ENCODE assay signal across 21 cellular contexts in the genomic region with DNA sequence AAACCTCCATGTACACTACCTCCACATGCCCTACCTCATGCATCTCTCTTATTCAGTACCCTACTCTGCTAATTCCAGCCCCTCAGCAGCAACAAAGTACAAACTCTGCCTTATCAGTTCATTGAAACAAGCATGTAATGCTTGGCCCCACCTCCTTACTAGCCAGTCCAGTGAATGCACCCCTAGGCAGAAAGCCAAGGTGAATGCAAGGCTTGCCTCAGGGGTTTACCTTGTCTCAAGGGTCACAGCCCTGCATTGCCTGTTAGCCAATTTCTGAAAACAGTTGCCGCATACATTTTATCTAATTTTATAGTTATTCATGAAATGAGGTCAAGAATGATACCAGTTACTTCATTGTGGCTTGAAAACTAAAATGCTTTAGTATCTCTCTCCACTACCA.
A peak's percentile ranks its signal among the peaks of the same experiment; 100 is the strongest.
DNase-seq lines count a peak whose midpoint lies in the region; ATAC-seq, FAIRE-seq and TF ChIP-seq lines count a peak whose summit lies in the region.
"Had no signal": no experiment of that assay in that cellular context is flagged by ENCODE, and none has a peak within 500 bp of the region (broad histone marks: within the 10 kb centered on the region; RNA-seq: fewer than 3 reads in every experiment).

No MANE protein-coding gene starts in this region.

- no peaks in the 10 kb centered on the region for H3K9me3 ChIP-seq in H9 (ENCODE audit: control insufficient read depth, low read depth, low read length)
- H3K9me3 ChIP-seq in H1 (ENCODE audit: insufficient read depth in 2 of 2, low read depth in 1 of 2, low read length in 1 of 2): no peaks in the 10 kb centered on the region; a peak in 1 of 4 replicates
- H3K9me3 ChIP-seq in muscle layer of duodenum (ENCODE audit: control insufficient read depth in 1 of 2, low read length in 2 of 2): peaks cover 0 to 5% of the 10 kb centered on the region in 2 donors
- H3K9me3 ChIP-seq: A549 had no signal

- H2BK15ac ChIP-seq in H9 (ENCODE audit: low read depth, low read length) (no peak overlapping the region), H1 (ENCODE audit: low read length) (no peak overlapping the region)

- WGBS in H9 (ENCODE audit: extremely low coverage, insufficient read length, low lambda C conversion rate): no CpG with 5 or more reads among the region's 1 CpG
- WGBS in H1 (ENCODE audit: extremely low coverage in 1 of 2, insufficient coverage in 1 of 2, insufficient read length in 1 of 2, insufficient replicate concordance in 2 of 2, low coverage in 1 of 2, low lambda C conversion rate in 2 of 2, missing lambda C conversion rate in 1 of 2), 2 experiments: 96% methylated on average over 1 of the region's 1 CpG; no CpG with 5 or more reads in 1 of the 2 experiments

- H2BK5ac ChIP-seq in H9 (ENCODE audit: insufficient read length, low read length) (no peak overlapping the region), H1 (ENCODE audit: low read depth, low read length) (peak overlapping the region; percentile 50; the same call in 1 of the 2 replicates)

- no peak overlapping the region for H4K8ac ChIP-seq in H9 (replicated peaks; ENCODE audit: insufficient read length, low read depth, low read length)
- H4K8ac ChIP-seq in H1 (ENCODE audit: extremely low read depth, insufficient read depth, low read length): no peak overlapping the region

- no peak for TF ChIP-seq CTCF in H9 (conservative IDR thresholded peaks at IDR 0.05)
- TF ChIP-seq CTCF in H1 (IDR thresholded peaks at IDR 0.05; ENCODE audit: control extremely low read depth in 1 of 3, insufficient read depth in 1 of 3, low read depth in 1 of 3, low read length in 3 of 3): no peak
- TF ChIP-seq CTCF in type B pancreatic cell (conservative IDR thresholded peaks at IDR 0.05): no peak

- H3K36me3 ChIP-seq in H1 (ENCODE audit: control insufficient read depth in 2 of 4, insufficient read depth in 4 of 4, low read length in 3 of 4) (no peaks in the 10 kb centered on the region), muscle layer of duodenum (ENCODE audit: control insufficient read depth in 1 of 2, insufficient read depth in 2 of 2, low read length in 2 of 2) (no peaks in the 10 kb centered on the region)
- H3K36me3 ChIP-seq: BLaER1 treated with 17β-estradiol and CSF1 and Interleukin-3, amounts not matched to agents 10 nM and 100 nM had no signal

- peaks cover 8 to 33% (median 20%) of the 10 kb centered on the region in 3 experiments for H3K36me3 Mint-ChIP-seq in H9 (ENCODE audit: insufficient read depth in 1 of 3, low read depth in 3 of 3)
- H3K36me3 Mint-ChIP-seq in type B pancreatic cell: no peaks in the 10 kb centered on the region

- H3K4me1 ChIP-seq in H9 (ENCODE audit: insufficient read depth, low read length): no peaks in the 10 kb centered on the region; the same call in 1 of the 2 replicates
- H3K4me1 ChIP-seq in H1 (replicated peaks in 1 of 4; ENCODE audit: control insufficient read depth in 3 of 4, insufficient read depth in 4 of 4, low read length in 3 of 4): peaks cover 0 to 8% (median 2%) of the 10 kb centered on the region in 4 experiments; a peak in 2 of 7 replicates
- H3K4me1 ChIP-seq in muscle layer of duodenum (ENCODE audit: control insufficient read depth in 1 of 2, insufficient read depth in 2 of 2, low read length in 2 of 2): no peaks in the 10 kb centered on the region
- H3K4me1 ChIP-seq: A549; BLaER1 treated with 17β-estradiol and CSF1 and Interleukin-3, amounts not matched to agents 10 nM and 100 nM had no signal

- no peaks in the 10 kb centered on the region for H3K23me2 ChIP-seq in H9 (ENCODE audit: insufficient read length, low read depth, low read length, poor library complexity, severe bottlenecking)
- H3K23me2 ChIP-seq in H1 (ENCODE audit: low read depth, low read length): no peaks in the 10 kb centered on the region

- no peaks in the 10 kb centered on the region for H4K20me1 ChIP-seq in H9 (ENCODE audit: control insufficient read depth, insufficient read depth, insufficient read length)
- no peaks in the 10 kb centered on the region for H4K20me1 ChIP-seq in H1 (replicated peaks in 1 of 2; ENCODE audit: control insufficient read depth in 1 of 2, insufficient read depth in 2 of 2, low read length in 2 of 2)
- H4K20me1 ChIP-seq: BLaER1 treated with 17β-estradiol and CSF1 and Interleukin-3, amounts not matched to agents 10 nM and 100 nM had no signal

- H3K79me1 ChIP-seq in H9 (ENCODE audit: insufficient read depth, low read depth, low read length, poor library complexity, severe bottlenecking) (no peaks in the 10 kb centered on the region), H1 (ENCODE audit: low read depth, low read length) (no peaks in the 10 kb centered on the region)

- TF ChIP-seq RAD21 in H1 (IDR thresholded peaks at IDR 0.05 in 1 of 2, conservative IDR thresholded peaks at IDR 0.05 in 1 of 2; ENCODE audit: low read depth in 2 of 2, low read length in 2 of 2): no peak

- H2BK12ac ChIP-seq in H9 (ENCODE audit: insufficient read length, low read depth, low read length) (no peak overlapping the region), H1 (ENCODE audit: low read depth, low read length) (peak overlapping the region; percentile 86; the same call in 1 of the 2 replicates)

- H3K4me3 ChIP-seq in H1 (ENCODE audit: extremely low read depth in 1 of 4, insufficient read depth in 2 of 4, low read depth in 3 of 4, low read length in 4 of 4) (no peak overlapping the region), muscle layer of duodenum (ENCODE audit: low read depth in 1 of 2, low read length in 2 of 2) (no peak overlapping the region)
- H3K4me3 ChIP-seq: A549; BLaER1 treated with 17β-estradiol and CSF1 and Interleukin-3, amounts not matched to agents 10 nM and 100 nM had no signal

- H3K79me2 ChIP-seq in H9 (ENCODE audit: insufficient read depth, low read length) (no peaks in the 10 kb centered on the region), H1 (ENCODE audit: control insufficient read depth in 1 of 2, insufficient read depth in 2 of 2, low read length in 2 of 2) (no peaks in the 10 kb centered on the region)

- H3K4me3 Mint-ChIP-seq in H9 (no peak overlapping the region), type B pancreatic cell (no peak overlapping the region)
- H3K4me3 Mint-ChIP-seq: CD4-positive, alpha-beta T cell had no signal

- peaks cover 34 to 49% of the 10 kb centered on the region in 2 experiments for H3K4me1 Mint-ChIP-seq in H9
- no peaks in the 10 kb centered on the region for H3K4me1 Mint-ChIP-seq in type B pancreatic cell (ENCODE audit: unreplicated experiment)

- H3T11ph ChIP-seq in H9 (ENCODE audit: low read length): no peak overlapping the region

- H4K5ac ChIP-seq in H9 (ENCODE audit: insufficient read length, low read depth, low read length): no peak overlapping the region
- peak overlapping the region; percentile 23 for H4K5ac ChIP-seq in H1 (ENCODE audit: insufficient read length, low read depth, low read length)

- H3K9me3 Mint-ChIP-seq in H9 (peaks cover 0 to 20% of the 10 kb centered on the region in 2 experiments), type B pancreatic cell (no peaks in the 10 kb centered on the region)
- H3K9me3 Mint-ChIP-seq: CD4-positive, alpha-beta T cell had no signal

- H3K27ac Mint-ChIP-seq in H9 (peak overlapping the region in 1 of 3 experiments; percentile 68; a peak in 2 of 7 replicates), type B pancreatic cell (peak overlapping the region; percentile 2)
- H3K27ac Mint-ChIP-seq: CD4-positive, alpha-beta T cell had no signal

- H3K27me3 Mint-ChIP-seq in H9 (ENCODE audit: low read depth) (no peaks in the 10 kb centered on the region), type B pancreatic cell (no peaks in the 10 kb centered on the region)
- H3K27me3 Mint-ChIP-seq: CD4-positive, alpha-beta T cell had no signal

- FAIRE-seq in H1 (lab: Jason Lieb, UNC): no peak
- FAIRE-seq: A549, HTR-8/SVneo had no signal

- no peak overlapping the region for H2BK120ac ChIP-seq in H9 (ENCODE audit: low read depth, low read length, poor library complexity, severe bottlenecking)
- peak overlapping the region; percentile 86 for H2BK120ac ChIP-seq in H1 (replicated peaks; ENCODE audit: low read depth, low read length)

- ATAC-seq in HG02798 (IDR thresholded peaks at IDR 0.05; ENCODE audit: poor library complexity, unreplicated experiment): no peak
- ATAC-seq: A549 had no signal

- H3K4ac ChIP-seq in H9 (ENCODE audit: low read depth, low read length): peak overlapping the region; percentile 59; the same call in 1 of the 2 replicates
- no peak overlapping the region for H3K4ac ChIP-seq in H1 (replicated peaks; ENCODE audit: insufficient read length, low read depth, low read length)

- H3K9ac ChIP-seq in H9 (ENCODE audit: extremely low read depth, insufficient read length, low read length): no peak overlapping the region
- H3K9ac ChIP-seq in H1 (replicated peaks in 1 of 4; ENCODE audit: extremely low read depth in 1 of 4, low read depth in 3 of 4, low read length in 3 of 4): no peak overlapping the region
- H3K9ac ChIP-seq: BLaER1 treated with 17β-estradiol and CSF1 and Interleukin-3, amounts not matched to agents 10 nM and 100 nM had no signal

- DNase-seq in H9 (no peak), H1 (ENCODE audit: low read depth in 1 of 2, low spot score in 2 of 2) (no peak), type B pancreatic cell (ENCODE audit: extremely low spot score, unreplicated experiment) (no peak), nucleus accumbens (lab: John Stamatoyannopoulos, UW) (no peak)
- no peak for DNase-seq in stimulated activated CD4-positive, alpha-beta T cell treated with anti-CD3 and anti-CD28 coated beads, Interleukin-2, amount 100 ng/mL, for 24 hours
- DNase-seq: AML-193; CD4-positive, alpha-beta T cell; DMS53; KBM-7; NCI-H1105 treated with DMSO at 0.1 percent for 48 hours; NCI-H1694; NCI-H2029 treated with DMSO at 0.1 percent for 48 hours; NCI-H446 treated with DMSO at 0.1 percent for 48 hours; NCI-H526; RPMI8226; SHP77 had no signal

- H2AK5ac ChIP-seq in H9 (ENCODE audit: insufficient read length, low read length): peak overlapping the region; percentile 56
- 0 out of 2 replicates have a peak overlapping the region, but pooled peaks have one; percentile 29 for H2AK5ac ChIP-seq in H1 (ENCODE audit: low read depth, low read length)

- no peak overlapping the region for H3K14ac ChIP-seq in H9 (ENCODE audit: insufficient read depth, low read length)
- H3K14ac ChIP-seq in H1 (ENCODE audit: insufficient read length): no peak overlapping the region

- H3K23ac ChIP-seq in H9 (ENCODE audit: insufficient read length, low read depth, low read length) (no peak overlapping the region), H1 (ENCODE audit: insufficient read length) (no peak overlapping the region)

- no peak overlapping the region for H2BK20ac ChIP-seq in H9 (ENCODE audit: low read depth, low read length, poor library complexity, severe bottlenecking)
- H2BK20ac ChIP-seq in H1 (ENCODE audit: low read length): peak overlapping the region; percentile 88; the same call in 1 of the 2 replicates

- TF ChIP-seq EP300 in H1 (IDR thresholded peaks at IDR 0.05; ENCODE audit: borderline replicate concordance in 1 of 2, low read depth in 2 of 2, low read length in 2 of 2): no peak

- H3K4me2 ChIP-seq in H9 (ENCODE audit: insufficient read depth, insufficient read length, low read length): no peak overlapping the region
- H3K4me2 ChIP-seq in H1 (ENCODE audit: insufficient read depth in 1 of 2, low read depth in 2 of 2, low read length in 2 of 2): no peak overlapping the region
- H3K4me2 ChIP-seq: A549; BLaER1 treated with 17β-estradiol and CSF1 and Interleukin-3, amounts not matched to agents 10 nM and 100 nM had no signal

- CTCF ChIA-PET in H1 (lab: Charles Lee; ENCODE audit: partially characterized antibody): no interaction called here

- H3K27ac ChIP-seq in H9 (ENCODE audit: insufficient read length, low read depth, low read length): no peak overlapping the region
- H3K27ac ChIP-seq in H1 (ENCODE audit: low read depth, low read length): no peak overlapping the region
- peak overlapping the region; percentile 21 for H3K27ac ChIP-seq in muscle layer of duodenum (ENCODE audit: low read length)
- H3K27ac ChIP-seq: A549; BLaER1 treated with 17β-estradiol and CSF1 and Interleukin-3, amounts not matched to agents 10 nM and 100 nM had no signal

- POLR2A ChIA-PET in H1 (lab: Charles Lee; ENCODE audit: partially characterized antibody): no interaction called here

- H3K27me3 ChIP-seq in H9 (ENCODE audit: insufficient read depth, low read length) (no peaks in the 10 kb centered on the region), H1 (replicated peaks in 1 of 4; ENCODE audit: control insufficient read depth in 3 of 4, extremely low read depth in 1 of 4, insufficient read depth in 3 of 4, low read length in 3 of 4) (no peaks in the 10 kb centered on the region), muscle layer of duodenum (ENCODE audit: low read depth, low read length) (no peaks in the 10 kb centered on the region)
- H3K27me3 ChIP-seq: BLaER1 treated with 17β-estradiol and CSF1 and Interleukin-3, amounts not matched to agents 10 nM and 100 nM had no signal

- H3K56ac ChIP-seq in H9 (ENCODE audit: insufficient read length, low read depth, low read length) (no peak overlapping the region), H1 (replicated peaks; ENCODE audit: insufficient read length, low read depth, low read length) (no peak overlapping the region)

- no peak overlapping the region for H4K91ac ChIP-seq in H9 (ENCODE audit: insufficient read length, low read depth, low read length)
- H4K91ac ChIP-seq in H1 (replicated peaks; ENCODE audit: insufficient read length, low read length): peak overlapping the region; percentile 87

- no peak for TF ChIP-seq POLR2A in H1 (IDR thresholded peaks at IDR 0.05; ENCODE audit: control extremely low read depth in 1 of 2, low read depth in 2 of 2, low read length in 2 of 2)

- H3K18ac ChIP-seq in H9 (ENCODE audit: insufficient read length, low read depth, low read length): no peak overlapping the region
- H3K18ac ChIP-seq in H1 (ENCODE audit: extremely low read depth, low read length): peak overlapping the region; percentile 52; the same call in 1 of the 2 replicates

- H2AFZ ChIP-seq in H9 (ENCODE audit: low read length): no peak overlapping the region
- H2AFZ ChIP-seq in H1 (ENCODE audit: low read length): no peak overlapping the region
